In the genomic region with DNA sequence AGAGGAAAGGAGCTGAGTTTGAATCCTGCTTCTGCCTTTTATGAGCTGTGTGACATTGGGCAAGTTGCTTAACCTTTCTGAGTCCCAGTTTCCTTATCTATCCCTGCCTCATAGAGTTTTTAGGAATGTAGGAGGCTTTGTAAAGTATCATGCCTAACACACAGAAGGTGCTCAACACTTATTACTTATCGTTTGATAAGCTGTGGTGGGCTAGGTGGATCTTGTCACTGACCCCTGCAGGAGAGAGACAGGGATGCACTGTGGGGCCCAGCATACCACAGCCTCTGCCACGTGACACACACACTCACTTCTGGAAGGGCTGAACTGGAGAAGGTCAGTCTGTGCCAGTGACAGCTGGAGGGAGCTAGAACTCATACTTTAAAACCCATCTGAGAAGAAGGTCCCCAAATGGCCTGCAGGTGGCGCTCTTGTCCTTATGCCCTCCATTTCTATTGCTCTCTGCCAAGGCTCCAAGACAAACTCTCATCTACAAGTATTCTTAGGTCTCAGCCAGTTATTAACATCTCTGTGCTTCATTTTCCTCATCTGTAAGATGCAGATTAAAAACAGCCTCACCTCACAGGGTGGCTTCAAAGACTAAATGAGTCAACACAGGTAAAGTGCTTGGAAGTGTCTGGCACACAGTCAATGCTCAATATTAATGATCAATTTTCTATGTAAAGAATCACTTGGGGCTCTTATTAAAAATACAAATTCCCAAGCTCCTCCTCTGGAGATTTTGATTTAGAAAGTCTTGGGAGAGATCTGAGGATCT, we compare ENCODE assay signal across 8 cellular contexts. TPM values are rescaled to one million over a fixed set of nuclear protein-coding genes. Genes with fewer than 3 reads are reported as not detected.
DNase-seq lines count a peak whose midpoint lies in the region; ATAC-seq, FAIRE-seq and TF ChIP-seq lines count a peak whose summit lies in the region.

No MANE protein-coding gene starts in this region.

- TF ChIP-seq POLR2A in A549 (IDR thresholded peaks at IDR 0.05; ENCODE audit: low read length) (no peak), GM12892 (IDR thresholded peaks at IDR 0.05; ENCODE audit: low read depth, low read length) (no peak)

- TF ChIP-seq EP300 in A549 (IDR thresholded peaks at IDR 0.05), result no peak

- no peak overlapping the region for H3K4me2 ChIP-seq in A549

- H3K36me3 Mint-ChIP-seq in MCF 10A (ENCODE audit: insufficient read depth, unreplicated experiment), result no peaks in the 10 kb centered on the region

- H3K36me3 ChIP-seq in kidney epithelial cell (ENCODE audit: control insufficient read depth, insufficient read depth, low read length), result peaks cover 2% of the 10 kb centered on the region

- TF ChIP-seq RAD21 in A549 (conservative IDR thresholded peaks at IDR 0.05 in 1 of 2, IDR thresholded peaks at IDR 0.05 in 1 of 2), result peak; percentile 68 to 75

- H3K4me1 ChIP-seq in A549, result no peaks in the 10 kb centered on the region

- no peaks in the 10 kb centered on the region for H3K9me3 ChIP-seq in A549

- no peak overlapping the region for H3K27ac Mint-ChIP-seq in MCF 10A (ENCODE audit: low read depth, unreplicated experiment)

- no peak overlapping the region for H3K27ac ChIP-seq in A549

- ATAC-seq in A549 (peak; percentile 93 to 99), HG02852 (IDR thresholded peaks at IDR 0.05; ENCODE audit: unreplicated experiment) (peak; percentile 86)

- no peak overlapping the region for H3K4me3 Mint-ChIP-seq in MCF 10A (ENCODE audit: unreplicated experiment)

- 34% methylated on average over 3 of the region's 3 CpGs for WGBS in A549 (ENCODE audit: missing lambda C conversion rate)

- no peak overlapping the region for H3K4me3 ChIP-seq in A549
- no peak overlapping the region for H3K4me3 ChIP-seq in kidney epithelial cell (ENCODE audit: low read depth, low read length)

- peak; percentile 79 to 92 for DNase-seq in A549 (ENCODE audit: low read depth in 1 of 2, low spot score in 1 of 2)
- peak; percentile 54 for DNase-seq in GM12892 (ENCODE audit: insufficient read length)
- peak; percentile 82 for DNase-seq in NCI-H1694 (lab: John Stamatoyannopoulos, UW)
- DNase-seq in T-helper 9 cell, result peak; percentile 24
- DNase-seq in MCF 10A (ENCODE audit: unreplicated experiment), result peak; percentile 89
- peak; percentile 51 for DNase-seq in kidney epithelial cell (ENCODE audit: low read depth)
- peak; percentile 65 for DNase-seq in stimulated activated CD4-positive, alpha-beta T cell treated with anti-CD3 and anti-CD28 coated beads, Interleukin-1b, Interleukin-23, amount 100 ng/mL, for 48 hours

- FAIRE-seq in A549 (lab: Jason Lieb, UNC) (peak; percentile 32), GM12892 (lab: Jason Lieb, UNC) (peak; percentile 92)

- POLR2A ChIA-PET in A549 (lab: Yijun Ruan, JAX), result interaction anchor here (1.0 kb wide), 1 partner anchor 40 kb away, joined by 3 read pairs; no protein-coding TSS in a partner anchor
- POLR2A ChIA-PET in MCF 10A (lab: Yijun Ruan, JAX), result interaction anchor here (1.0 to 2.8 kb wide), 5 partner anchors 8 to 59 kb away, joined by 4 to 10 read pairs (median 5); a partner anchor contains a TSS

- peaks cover 5% of the 10 kb centered on the region for H3K4me1 Mint-ChIP-seq in MCF 10A (ENCODE audit: insufficient read depth, unreplicated experiment)

- H3K27me3 ChIP-seq in kidney epithelial cell (ENCODE audit: control insufficient read depth, insufficient read depth, low read length), result no peaks in the 10 kb centered on the region

- no peaks in the 10 kb centered on the region for H3K27me3 Mint-ChIP-seq in MCF 10A (ENCODE audit: insufficient read depth, unreplicated experiment)

- BruUV-seq in MCF 10A (replicated peaks; lab: Mats Ljungman, UMichigan), result no TSS peak

- intact Hi-C loops in MCF 10A (cut with micrococcal nuclease), result loop anchor here (10.0 kb wide), 1 partner anchor 58 kb away; a partner anchor contains a TSS

- peak; percentile 85 for TF ChIP-seq CTCF in A549 (IDR thresholded peaks at IDR 0.05)
- no peak for TF ChIP-seq CTCF in MCF 10A (IDR thresholded peaks at IDR 0.05; ENCODE audit: unreplicated experiment)
- TF ChIP-seq CTCF in kidney epithelial cell (IDR thresholded peaks at IDR 0.05; ENCODE audit: insufficient read depth, low read length, poor library complexity, severe bottlenecking), result peak; percentile 94

- H3K9me3 Mint-ChIP-seq in MCF 10A (ENCODE audit: unreplicated experiment), result no peaks in the 10 kb centered on the region

- CTCF ChIA-PET in A549 (lab: Yijun Ruan, JAX), result interaction anchor here (0.6 to 22.2 kb wide), 35 partner anchors 9 to 828 kb away, joined by 3 to 829 read pairs (median 4); no protein-coding TSS in a partner anchor
- CTCF ChIA-PET in MCF 10A (lab: Yijun Ruan, JAX), result interaction anchor here (0.6 to 7.3 kb wide), 20 partner anchors 9 to 643 kb away, joined by 3 to 101 read pairs (median 4); no protein-coding TSS in a partner anchor

TF ChIP-seq in A549, 52 proteins besides CTCF, POLR2A, EP300 and RAD21 (continues in another document):
- TF ChIP-seq, protein P1, sequence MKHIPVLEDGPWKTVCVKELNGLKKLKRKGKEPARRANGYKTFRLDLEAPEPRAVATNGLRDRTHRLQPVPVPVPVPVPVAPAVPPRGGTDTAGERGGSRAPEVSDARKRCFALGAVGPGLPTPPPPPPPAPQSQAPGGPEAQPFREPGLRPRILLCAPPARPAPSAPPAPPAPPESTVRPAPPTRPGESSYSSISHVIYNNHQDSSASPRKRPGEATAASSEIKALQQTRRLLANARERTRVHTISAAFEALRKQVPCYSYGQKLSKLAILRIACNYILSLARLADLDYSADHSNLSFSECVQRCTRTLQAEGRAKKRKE (CRISPR knock-in tag; IDR thresholded peaks at IDR 0.05; ENCODE audit: low read depth), result no peak
- TF ChIP-seq NPAS2 (CRISPR knock-in tag; IDR thresholded peaks at IDR 0.05; ENCODE audit: borderline replicate concordance) (peak; percentile 78), SMC3 (IDR thresholded peaks at IDR 0.05) (peak; percentile 60), MAZ (IDR thresholded peaks at IDR 0.05; ENCODE audit: borderline replicate concordance, low read depth, low read length) (no peak), RCOR1 (IDR thresholded peaks at IDR 0.05; ENCODE audit: low read depth, low read length) (no peak), ZFP36 (IDR thresholded peaks at IDR 0.05; ENCODE audit: borderline replicate concordance, partially characterized antibody) (peak; percentile 49), KDM5A (IDR thresholded peaks at IDR 0.05) (no peak), EHMT2 (IDR thresholded peaks at IDR 0.05; ENCODE audit: low read depth) (no peak), MAFK (IDR thresholded peaks at IDR 0.05; ENCODE audit: partially characterized antibody) (no peak), BHLHE40 (IDR thresholded peaks at IDR 0.05; ENCODE audit: low read depth, low read length) (no peak), TP53 (CRISPR knock-in tag; IDR thresholded peaks at IDR 0.05) (no peak), EHF (CRISPR knock-in tag; IDR thresholded peaks at IDR 0.05) (no peak), ZNF302 (CRISPR knock-in tag; IDR thresholded peaks at IDR 0.05) (no peak)
- TF ChIP-seq, protein P2, sequence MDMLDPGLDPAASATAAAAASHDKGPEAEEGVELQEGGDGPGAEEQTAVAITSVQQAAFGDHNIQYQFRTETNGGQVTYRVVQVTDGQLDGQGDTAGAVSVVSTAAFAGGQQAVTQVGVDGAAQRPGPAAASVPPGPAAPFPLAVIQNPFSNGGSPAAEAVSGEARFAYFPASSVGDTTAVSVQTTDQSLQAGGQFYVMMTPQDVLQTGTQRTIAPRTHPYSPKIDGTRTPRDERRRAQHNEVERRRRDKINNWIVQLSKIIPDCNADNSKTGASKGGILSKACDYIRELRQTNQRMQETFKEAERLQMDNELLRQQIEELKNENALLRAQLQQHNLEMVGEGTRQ (IDR thresholded peaks at IDR 0.05), result peak; percentile 88
- TF ChIP-seq, protein P3, sequence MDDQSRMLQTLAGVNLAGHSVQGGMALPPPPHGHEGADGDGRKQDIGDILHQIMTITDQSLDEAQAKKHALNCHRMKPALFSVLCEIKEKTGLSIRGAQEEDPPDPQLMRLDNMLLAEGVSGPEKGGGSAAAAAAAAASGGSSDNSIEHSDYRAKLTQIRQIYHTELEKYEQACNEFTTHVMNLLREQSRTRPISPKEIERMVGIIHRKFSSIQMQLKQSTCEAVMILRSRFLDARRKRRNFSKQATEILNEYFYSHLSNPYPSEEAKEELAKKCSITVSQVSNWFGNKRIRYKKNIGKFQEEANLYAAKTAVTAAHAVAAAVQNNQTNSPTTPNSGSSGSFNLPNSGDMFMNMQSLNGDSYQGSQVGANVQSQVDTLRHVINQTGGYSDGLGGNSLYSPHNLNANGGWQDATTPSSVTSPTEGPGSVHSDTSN (IDR thresholded peaks at IDR 0.05), result no peak
- TF ChIP-seq, protein P4, sequence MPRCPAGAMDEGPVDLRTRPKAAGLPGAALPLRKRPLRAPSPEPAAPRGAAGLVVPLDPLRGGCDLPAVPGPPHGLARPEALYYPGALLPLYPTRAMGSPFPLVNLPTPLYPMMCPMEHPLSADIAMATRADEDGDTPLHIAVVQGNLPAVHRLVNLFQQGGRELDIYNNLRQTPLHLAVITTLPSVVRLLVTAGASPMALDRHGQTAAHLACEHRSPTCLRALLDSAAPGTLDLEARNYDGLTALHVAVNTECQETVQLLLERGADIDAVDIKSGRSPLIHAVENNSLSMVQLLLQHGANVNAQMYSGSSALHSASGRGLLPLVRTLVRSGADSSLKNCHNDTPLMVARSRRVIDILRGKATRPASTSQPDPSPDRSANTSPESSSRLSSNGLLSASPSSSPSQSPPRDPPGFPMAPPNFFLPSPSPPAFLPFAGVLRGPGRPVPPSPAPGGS (IDR thresholded peaks at IDR 0.05), result no peak
- TF ChIP-seq, protein P5, sequence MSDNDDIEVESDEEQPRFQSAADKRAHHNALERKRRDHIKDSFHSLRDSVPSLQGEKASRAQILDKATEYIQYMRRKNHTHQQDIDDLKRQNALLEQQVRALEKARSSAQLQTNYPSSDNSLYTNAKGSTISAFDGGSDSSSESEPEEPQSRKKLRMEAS (IDR thresholded peaks at IDR 0.05), result peak; percentile 51; the same call in 1 of the 2 replicates
- TF ChIP-seq, protein P6, sequence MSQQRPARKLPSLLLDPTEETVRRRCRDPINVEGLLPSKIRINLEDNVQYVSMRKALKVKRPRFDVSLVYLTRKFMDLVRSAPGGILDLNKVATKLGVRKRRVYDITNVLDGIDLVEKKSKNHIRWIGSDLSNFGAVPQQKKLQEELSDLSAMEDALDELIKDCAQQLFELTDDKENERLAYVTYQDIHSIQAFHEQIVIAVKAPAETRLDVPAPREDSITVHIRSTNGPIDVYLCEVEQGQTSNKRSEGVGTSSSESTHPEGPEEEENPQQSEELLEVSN (IDR thresholded peaks at IDR 0.05; ENCODE audit: borderline replicate concordance, low read depth), result no peak

RNA-seq across cellular contexts. Expression of a gene that starts 57.5 kb away (rescaled TPM):
- polyA plus RNA-seq in A549 (2011; rRNA removed) (90.2 and 97.7 TPM in 2 replicates), A549 (2017; fragmentation: RNase III; extraction: RNeasy Plus Mini Kit Qiagen cat#74134 plus additional on column Dnase treatment) (38.5 to 41.8 TPM (median 39.3 TPM) in 3 replicates)
- polyA plus RNA-seq in A549 (2012; cell fraction: cytosol; rRNA removed), result 26.2 and 31.3 TPM in 2 replicates
- 18.3 and 26.1 TPM in 2 replicates for polyA plus RNA-seq in A549 (2012; cell fraction: nucleus; rRNA removed)
- polyA minus RNA-seq in A549 (2011; rRNA and poly(A)+ RNA removed), result 58.1 and 68.6 TPM in 2 replicates
- 11.7 TPM for polyA plus RNA-seq in GM12892 (2012; ENCODE audit: missing spikeins)
- total RNA-seq in MCF 10A (2022) (76.5 and 97.7 TPM in 2 replicates), kidney epithelial cell (25.2 and 25.5 TPM in 2 replicates)

Comparison
In these comparisons a context has a peak if more than half of its experiments do, and no peak if none do; other contexts are left out.
1. DNase-seq: peak in every context shown above with its lines; median percentile 89 in MCF 10A; 86 in A549; 82 in NCI-H1694; 65 in stimulated activated CD4-positive, alpha-beta T cell treated with anti-CD3 and anti-CD28 coated beads, Interleukin-1b, Interleukin-23, amount 100 ng/mL, for 48 hours; 54 in GM12892; 51 in kidney epithelial cell; 24 in T-helper 9 cell.